8 cellular contexts compared by ENCODE assay signal in genomic region chr5:72320022-72320898, GRCh38. TPM values are rescaled to one million over a fixed set of nuclear protein-coding genes. Genes with fewer than 3 reads are reported as not detected.
DNase-seq lines count a peak whose midpoint lies in the region; ATAC-seq and TF ChIP-seq lines count a peak whose summit lies in the region.

TSS of gene MRPS27 (minus strand) at chr5:72320240. CDS start at chr5:72320221, 19 bp downstream.
TSS of gene PTCD2 (plus strand) at chr5:72320373. CDS start at chr5:72320383, 10 bp downstream.

- peaks cover 24% of the 10 kb centered on the region for H3K4me1 ChIP-seq in suprapubic skin

- DNase-seq in GM10248 (ENCODE audit: extremely low spot score) (peak; percentile 99), NB4 (ENCODE audit: low read depth) (peak; percentile 99), SK-N-MC (ENCODE audit: low read depth, low spot score) (peak; percentile 88), globus pallidus (ENCODE audit: low spot score) (peak; percentile 98), nucleus accumbens (lab: John Stamatoyannopoulos, UW) (peak; percentile 48 to 98 (median 94)), suprapubic skin (ENCODE audit: low spot score in 2 of 2) (peak; percentile 97 to 98)
- DNase-seq in activated naive CD4-positive, alpha-beta T cell treated with anti-CD3 and anti-CD28 coated beads, Interleukin-2, amount 50 U/mL, for 16 hours: peak; percentile 95

- H3K4me3 ChIP-seq in NB4 (ENCODE audit: low read depth, low read length): peak within 1 kb of the TSS; percentile 83
- peak within 1 kb of the TSS; percentile 84 for H3K4me3 ChIP-seq in SK-N-MC
- H3K4me3 ChIP-seq in suprapubic skin: peak within 1 kb of the TSS; percentile 91

- no peak for TF ChIP-seq EP300 in suprapubic skin (IDR thresholded peaks at IDR 0.05)

- H3K36me3 ChIP-seq in SK-N-MC (ENCODE audit: insufficient read depth, low read length): peaks cover 22% of the 10 kb centered on the region
- peaks cover 16% of the 10 kb centered on the region for H3K36me3 ChIP-seq in suprapubic skin

- ATAC-seq in HG02571 (IDR thresholded peaks at IDR 0.05; ENCODE audit: unreplicated experiment): peak; percentile 98

- TF ChIP-seq CTCF in GM10248 (IDR thresholded peaks at IDR 0.05; ENCODE audit: control extremely low read depth, extremely low read depth, low read depth, missing control alignments): peak; percentile 43
- peak; percentile 11 for TF ChIP-seq CTCF in NB4 (IDR thresholded peaks at IDR 0.05; ENCODE audit: low read depth, low read length)
- TF ChIP-seq CTCF in suprapubic skin (IDR thresholded peaks at IDR 0.05): no peak

- peak; percentile 92 for TF ChIP-seq POLR2A in NB4 (IDR thresholded peaks at IDR 0.05; ENCODE audit: extremely low read depth, insufficient read length)
- TF ChIP-seq POLR2A in suprapubic skin (IDR thresholded peaks at IDR 0.05): peak in 1 of 2 donors; percentile 42

- H3K9me3 ChIP-seq in SK-N-MC (ENCODE audit: low read depth, low read length) (no peaks in the 10 kb centered on the region), suprapubic skin (no peaks in the 10 kb centered on the region)

- H3K27ac ChIP-seq in SK-N-MC (peak within 1 kb of the TSS; percentile 17; the same call in 1 of the 2 replicates), suprapubic skin (peak within 1 kb of the TSS; percentile 82)

- POLR2A ChIA-PET in GM10248 (lab: Yijun Ruan, JAX): interaction anchor here (0.9 kb wide), 1 partner anchor 12 kb away, joined by 8 read pairs; no protein-coding TSS in a partner anchor

- 2% methylated on average over 33 of the region's 51 CpGs for WGBS in suprapubic skin

- H3K9ac ChIP-seq in SK-N-MC (ENCODE audit: insufficient read length): peak within 1 kb of the TSS; percentile 93

- CTCF ChIA-PET in GM10248 (lab: Yijun Ruan, JAX): interaction anchor here (0.9 to 8.8 kb wide), 12 partner anchors 11 to 236 kb away, joined by 3 to 77 read pairs (median 4); no protein-coding TSS in a partner anchor

- H3K27me3 ChIP-seq in suprapubic skin: no peaks in the 10 kb centered on the region

RNA-seq across cellular contexts. Expression of gene MRPS27, which starts in this region (rescaled TPM):
- 10 to 100 TPM; 48.7 to 63.7 (median 51.9) TPM for total RNA-seq in suprapubic skin

RNA-seq across cellular contexts. Expression of gene PTCD2, which starts in this region (rescaled TPM):
- total RNA-seq in suprapubic skin: 10 to 100 TPM in 1 of 4 donors, 1 to 10 TPM in 3; 8.5 to 13.2 (median 9.4) TPM

Comparison
In these comparisons a context has a peak if more than half of its experiments do, and no peak if none do; other contexts are left out.
1. Peak in every context shown above with its lines: DNase-seq, ATAC-seq, H3K4me3 ChIP-seq and H3K27ac ChIP-seq.
2. CTCF ChIP-seq: peak in GM10248 (single experiment) and NB4 (single experiment); none in suprapubic skin (0 of 2).